In the genomic region with DNA sequence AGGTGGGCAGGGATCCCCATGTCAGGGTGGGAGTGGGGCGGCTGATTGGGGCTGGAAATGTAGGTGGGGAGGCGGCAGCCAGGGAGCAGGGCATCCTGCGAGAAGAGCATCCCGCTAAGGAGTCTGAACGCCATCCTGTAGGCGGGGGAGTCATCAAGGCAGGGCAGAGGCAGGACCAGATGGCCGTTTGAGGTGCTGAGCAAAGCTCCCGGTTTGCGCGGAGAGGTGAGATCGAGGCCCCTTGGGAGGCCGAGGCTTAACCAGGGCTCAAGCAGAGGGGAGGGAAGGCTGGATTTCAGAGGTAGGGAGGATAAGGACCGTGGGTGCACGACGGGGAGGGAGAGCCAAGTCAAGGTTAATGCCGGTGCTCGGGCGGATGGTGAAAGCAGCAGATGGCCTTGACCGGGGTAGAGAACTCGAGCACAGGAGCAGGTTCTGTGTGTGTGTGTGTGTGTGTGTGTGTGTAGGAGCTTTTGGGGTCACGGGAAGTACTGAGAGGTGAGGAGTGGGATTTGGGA, we compare ENCODE assay signal across 8 cellular contexts. TPM values are rescaled to one million over a fixed set of nuclear protein-coding genes. Genes with fewer than 3 reads are reported as not detected.
DNase-seq lines count a peak whose midpoint lies in the region; ATAC-seq, FAIRE-seq and TF ChIP-seq lines count a peak whose summit lies in the region.

No MANE protein-coding gene starts in this region.

- SMC1A ChIA-PET in GM12878 (lab: Charles Lee; ENCODE audit: uncharacterized antibody, unreplicated experiment) = interaction anchor here (1.0 to 1.3 kb wide), 3 partner anchors 10 to 132 kb away, joined by 3 to 4 read pairs (median 4); a partner anchor contains a TSS

- H3K9me3 Mint-ChIP-seq in CD4-positive, alpha-beta memory T cell = peaks cover 0 to 2% (median 0%) of the 10 kb centered on the region in 8 donors

- peak overlapping the region; percentile 93 for H3K9ac ChIP-seq in GM12878 (ENCODE audit: control insufficient read depth, insufficient read depth, low read length)
- H3K9ac ChIP-seq in kidney (ENCODE audit: low read length in 2 of 2) = peak overlapping the region; percentile 90 to 99

- no peaks in the 10 kb centered on the region for H3K27me3 ChIP-seq in CD4-positive, alpha-beta memory T cell (ENCODE audit: insufficient read depth, low read length)
- H3K27me3 ChIP-seq in GM12878 (replicated peaks in 1 of 2; ENCODE audit: control insufficient read depth in 2 of 2, insufficient read depth in 2 of 2, low read length in 1 of 2) (no peaks in the 10 kb centered on the region), stomach (no peaks in the 10 kb centered on the region)

- RAD21 ChIA-PET in GM12878 (lab: Charles Lee; ENCODE audit: unreplicated experiment) = interaction anchor here (0.6 to 1.8 kb wide), 7 partner anchors 10 to 164 kb away, joined by 3 to 5 read pairs (median 4); no protein-coding TSS in a partner anchor

- TF ChIP-seq RAD21 in GM12878 (IDR thresholded peaks at IDR 0.05; ENCODE audit: insufficient read depth, low read depth, low read length) = no peak

- H3K4me2 ChIP-seq in GM12878 (ENCODE audit: control insufficient read depth, insufficient read depth) = peak overlapping the region; percentile 99

- 3% methylated on average over 21 of the region's 21 CpGs for WGBS in GM12878 (ENCODE audit: insufficient coverage, insufficient replicate concordance, low lambda C conversion rate, missing lambda C conversion rate)
- WGBS in stomach, 5 donors = 6 to 16% (median 8%) methylated on average over 21 of the region's 21 CpGs

- H3K27me3 Mint-ChIP-seq in CD4-positive, alpha-beta memory T cell = no peaks in the 10 kb centered on the region

- H3K4me3 ChIP-seq in CD4-positive, alpha-beta memory T cell (ENCODE audit: low read length in 2 of 2) = peak overlapping the region; percentile 29 to 79
- H3K4me3 ChIP-seq in GM12878 = peak overlapping the region; percentile 96
- H3K4me3 ChIP-seq in kidney (ENCODE audit: low read length in 2 of 2) = peak overlapping the region; percentile 96 to 98
- peak overlapping the region; percentile 77 to 97 (median 94) for H3K4me3 ChIP-seq in stomach

- TF ChIP-seq CTCF in GM12878 (IDR thresholded peaks at IDR 0.05 in 2 of 3, conservative IDR thresholded peaks at IDR 0.05 in 1 of 3; ENCODE audit: control insufficient read depth in 2 of 3, extremely low read depth in 1 of 3, insufficient read depth in 1 of 3, low read depth in 3 of 3, low read length in 3 of 3) = no peak
- no peak for TF ChIP-seq CTCF in kidney (IDR thresholded peaks at IDR 0.05; ENCODE audit: borderline replicate concordance, extremely low read depth, insufficient read depth)
- no peak for TF ChIP-seq CTCF in stomach (IDR thresholded peaks at IDR 0.05)

- peak in 3 of 5 donors; percentile 40 to 50 (median 49) for DNase-seq in CD4-positive, alpha-beta memory T cell
- DNase-seq in NAMALWA (ENCODE audit: low spot score) = peak; percentile 77
- DNase-seq in GM12878 (ENCODE audit: low read depth, low spot score) = no peak
- peak; percentile 78 for DNase-seq in kidney
- DNase-seq in stomach = peak; percentile 28
- DNase-seq in RCC 7860 (ENCODE audit: low spot score) = no peak

- FAIRE-seq in GM12878 (lab: Jason Lieb, UNC) (no peak), kidney (lab: Jason Lieb, UNC) (no peak), RCC 7860 (lab: Jason Lieb, UNC) (no peak)

- peaks cover 15 to 34% (median 23%) of the 10 kb centered on the region in 4 donors for H3K4me1 Mint-ChIP-seq in CD4-positive, alpha-beta memory T cell

- no peak; the same call in 1 of the 2 replicates for TF ChIP-seq POLR2A in GM12878 (IDR thresholded peaks at IDR 0.05; ENCODE audit: low read depth, low read length)
- no peak for TF ChIP-seq POLR2A in stomach (IDR thresholded peaks at IDR 0.05)

- peaks cover 25% of the 10 kb centered on the region for H3K79me2 ChIP-seq in GM12878 (ENCODE audit: control insufficient read depth, insufficient read depth, low read length)

- H3K27ac Mint-ChIP-seq in CD4-positive, alpha-beta memory T cell = peak overlapping the region; percentile 94 to 99 (median 98)

- H3K9me3 ChIP-seq in CD4-positive, alpha-beta memory T cell (ENCODE audit: control insufficient read depth in 1 of 2, low read length in 2 of 2) = no peaks in the 10 kb centered on the region
- H3K9me3 ChIP-seq in GM12878 (replicated peaks; ENCODE audit: control insufficient read depth, insufficient read depth, low read length) = no peaks in the 10 kb centered on the region
- H3K9me3 ChIP-seq in kidney (ENCODE audit: control insufficient read depth in 1 of 2, low read length in 2 of 2) = no peaks in the 10 kb centered on the region
- H3K9me3 ChIP-seq in stomach = no peaks in the 10 kb centered on the region

- in situ Hi-C loops in GM12878 (cut with MboI) = loop anchor here (10.0 kb wide), 1 partner anchor 61 kb away; no protein-coding TSS in a partner anchor

- peak overlapping the region; percentile 61 for H3K27ac ChIP-seq in CD4-positive, alpha-beta memory T cell (ENCODE audit: low read depth, low read length)
- H3K27ac ChIP-seq in GM12878 (ENCODE audit: control insufficient read depth, insufficient read depth) = peak overlapping the region; percentile 92
- peak overlapping the region; percentile 89 to 97 for H3K27ac ChIP-seq in kidney (ENCODE audit: low read depth in 2 of 2, low read length in 2 of 2)
- H3K27ac ChIP-seq in stomach = peak overlapping the region; percentile 80 to 95 (median 95)

- BruUV-seq in GM12878 (replicated peaks; lab: Mats Ljungman, UMichigan) = no TSS peak

- ATAC-seq in GM19467 (IDR thresholded peaks at IDR 0.05; ENCODE audit: unreplicated experiment) = peak; percentile 11
- peak; percentile 48 for ATAC-seq in GM12878
- ATAC-seq in GM21360 (IDR thresholded peaks at IDR 0.05; ENCODE audit: unreplicated experiment) = no peak

- CTCF ChIA-PET in CD4-positive, alpha-beta memory T cell (lab: Charles Lee; ENCODE audit: partially characterized antibody) = interaction anchor here (0.9 to 2.1 kb wide), 3 partner anchors 10 to 163 kb away, joined by 4 to 11 read pairs (median 4); no protein-coding TSS in a partner anchor
- CTCF ChIA-PET in GM12878 (lab: Yijun Ruan, JAX) = interaction anchor here (1.3 to 5.8 kb wide), 2 partner anchors 12 to 132 kb away, joined by 4 to 35 read pairs; a partner anchor contains a TSS

- no peaks in the 10 kb centered on the region for H4K20me1 ChIP-seq in GM12878 (ENCODE audit: control insufficient read depth, insufficient read depth)

- H2AFZ ChIP-seq in GM12878 (ENCODE audit: control insufficient read depth, low read depth, low read length) = peak overlapping the region; percentile 92

- H3K4me1 ChIP-seq in CD4-positive, alpha-beta memory T cell (ENCODE audit: insufficient read depth, low read length) = peaks cover 14% of the 10 kb centered on the region
- H3K4me1 ChIP-seq in GM12878 (ENCODE audit: control insufficient read depth, insufficient read depth, low read length) (peaks cover 12% of the 10 kb centered on the region), kidney (ENCODE audit: control insufficient read depth in 1 of 2, insufficient read depth in 1 of 2, low read depth in 1 of 2, low read length in 2 of 2) (peaks cover 0 to 7% of the 10 kb centered on the region in 2 donors), stomach (peaks cover 9 to 27% (median 23%) of the 10 kb centered on the region in 4 donors)

- peaks cover 18 to 48% of the 10 kb centered on the region in 2 donors for H3K36me3 Mint-ChIP-seq in CD4-positive, alpha-beta memory T cell

- intact Hi-C loops in CD4-positive, alpha-beta memory T cell (cut with micrococcal nuclease) = loop anchor here (1.0 to 5.0 kb wide), 3 partner anchors 12 to 163 kb away; a partner anchor contains a TSS
- intact Hi-C loops in GM12878 (cut with micrococcal nuclease; ENCODE audit: unreplicated experiment) (loop anchor here (5.0 kb wide), 1 partner anchor 97 kb away; a partner anchor contains a TSS), kidney (cut with DNase I) (no loop called here), stomach (cut with DNase I; ENCODE audit: low total_unique reads) (no loop called here)

- H3K4me3 Mint-ChIP-seq in CD4-positive, alpha-beta memory T cell = peak overlapping the region; percentile 89 to 99 (median 97)

- no peak for TF ChIP-seq EP300 in GM12878 (IDR thresholded peaks at IDR 0.05; ENCODE audit: borderline replicate concordance in 1 of 2, control insufficient read depth in 1 of 2, low read depth in 2 of 2, low read length in 2 of 2)
- no peak for TF ChIP-seq EP300 in stomach (IDR thresholded peaks at IDR 0.05)

- peaks cover 14% of the 10 kb centered on the region for H3K36me3 ChIP-seq in CD4-positive, alpha-beta memory T cell (ENCODE audit: insufficient read depth, low read length)
- H3K36me3 ChIP-seq in GM12878 (ENCODE audit: control insufficient read depth in 2 of 2, insufficient read depth in 2 of 2, low read length in 1 of 2) = peaks cover 5 to 25% of the 10 kb centered on the region in 2 experiments
- H3K36me3 ChIP-seq in kidney (ENCODE audit: control insufficient read depth in 1 of 2, insufficient read depth in 2 of 2, low read length in 2 of 2) = peaks cover 8 to 12% of the 10 kb centered on the region in 2 donors
- peaks cover 28 to 56% (median 54%) of the 10 kb centered on the region in 4 donors for H3K36me3 ChIP-seq in stomach

- POLR2A ChIA-PET in CD4-positive, alpha-beta memory T cell (lab: Charles Lee; ENCODE audit: partially characterized antibody) = interaction anchor here (0.7 to 2.8 kb wide), 10 partner anchors 11 to 446 kb away, joined by 3 to 56 read pairs (median 5); a partner anchor contains a TSS
- POLR2A ChIA-PET in GM12878 (lab: Charles Lee) = interaction anchor here (1.0 to 1.5 kb wide), 2 partner anchors 10 to 45 kb away, joined by 3 to 5 read pairs; a partner anchor contains a TSS

RNA-seq across cellular contexts. Expression of a gene that starts 0.5 kb away (rescaled TPM):
- total RNA-seq in CD4-positive, alpha-beta memory T cell = 100 to 1,000 TPM; 134 to 142 TPM
- 100 to 1,000 TPM; 277 to 331 TPM for polyA plus RNA-seq in CD4-positive, alpha-beta memory T cell
- 45.7 and 48.3 TPM in 2 replicates for total RNA-seq in GM12878 (2013; cell fraction: nucleolus; rRNA removed)
- total RNA-seq in GM12878 (2014; rRNA removed) (583 and 663 TPM in 2 replicates), GM12878 (2014; rRNA removed; fragmentation: Illumina TruSeq; extraction: Trizol) (555 and 589 TPM in 2 replicates), GM12878 (2021) (781 and 785 TPM in 2 replicates), kidney (412 TPM), stomach (100 to 1,000 TPM; 127 to 311 (median 264) TPM)
- polyA plus RNA-seq in GM12878 (2011; ENCODE audit: low read depth) = 428 TPM
- polyA plus RNA-seq in GM12878 (2011; rRNA removed) (730 and 787 TPM in 2 replicates), GM12878 (2014; fragmentation: Illumina TruSeq; extraction: Trizol) (467 and 525 TPM in 2 replicates), GM12878 (2014; fragmentation: Nextera tagmentation; extraction: Ambion mirVana) (100 to 1,000 TPM; 497 to 881 TPM), GM12878 (2014; rRNA removed) (986 and 1,114 TPM in 2 replicates), GM12878 (2016; fragmentation: Nextera tagmentation; extraction: Ambion mirVana) (1,000 to 10,000 TPM; 1,003 to 1,030 TPM), kidney (ENCODE audit: insufficient read depth, low read depth, low replicate concordance) (736 TPM), stomach (100 to 1,000 TPM; 754 to 877 (median 797) TPM)
- polyA plus RNA-seq in GM12878 (2011; cell fraction: cytosol; rRNA removed) = 682 and 865 TPM in 2 replicates
- 390 and 398 TPM in 2 replicates for polyA plus RNA-seq in GM12878 (2011; cell fraction: nucleus; rRNA removed)
- polyA plus RNA-seq in GM12878 (2012) = 802 and 867 TPM in 2 replicates
- polyA minus RNA-seq in GM12878 (2011; rRNA and poly(A)+ RNA removed) = 208 and 213 TPM in 2 replicates
- 101 and 102 TPM in 2 replicates for polyA minus RNA-seq in GM12878 (2011; cell fraction: cytosol; rRNA and poly(A)+ RNA removed)
- 38.4 and 69.5 TPM in 2 replicates for polyA minus RNA-seq in GM12878 (2011; cell fraction: nucleus; rRNA and poly(A)+ RNA removed)

RNA-seq across cellular contexts. Expression of a gene that starts 12.4 kb away (rescaled TPM):
- 10 to 100 TPM; 10.0 to 12.2 TPM for total RNA-seq in CD4-positive, alpha-beta memory T cell
- 10 to 100 TPM; 62.5 to 67.2 TPM for polyA plus RNA-seq in CD4-positive, alpha-beta memory T cell
- total RNA-seq in GM12878 (2013; cell fraction: nucleolus; rRNA removed) = 56.6 and 57.2 TPM in 2 replicates
- 273 and 276 TPM in 2 replicates for total RNA-seq in GM12878 (2014; rRNA removed)
- total RNA-seq in GM12878 (2014; rRNA removed; fragmentation: Illumina TruSeq; extraction: Trizol) = 297 and 328 TPM in 2 replicates
- 327 and 332 TPM in 2 replicates for total RNA-seq in GM12878 (2021)
- 184 TPM for polyA plus RNA-seq in GM12878 (2011; ENCODE audit: low read depth)
- 389 and 480 TPM in 2 replicates for polyA plus RNA-seq in GM12878 (2011; rRNA removed)
- polyA plus RNA-seq in GM12878 (2011; cell fraction: cytosol; rRNA removed) = 421 and 465 TPM in 2 replicates
- 184 and 204 TPM in 2 replicates for polyA plus RNA-seq in GM12878 (2011; cell fraction: nucleus; rRNA removed)
- 151 and 179 TPM in 2 replicates for polyA plus RNA-seq in GM12878 (2012)
- polyA plus RNA-seq in GM12878 (2014; fragmentation: Illumina TruSeq; extraction: Trizol) = 344 and 430 TPM in 2 replicates
- polyA plus RNA-seq in GM12878 (2014; fragmentation: Nextera tagmentation; extraction: Ambion mirVana) = 1,000 to 10,000 TPM; 1,138 to 1,362 TPM
- polyA plus RNA-seq in GM12878 (2014; rRNA removed) = 392 and 402 TPM in 2 replicates
- 100 to 1,000 TPM; 731 to 794 TPM for polyA plus RNA-seq in GM12878 (2016; fragmentation: Nextera tagmentation; extraction: Ambion mirVana)
- polyA minus RNA-seq in GM12878 (2011; rRNA and poly(A)+ RNA removed) = 104 and 144 TPM in 2 replicates
- 22.6 and 28.2 TPM in 2 replicates for polyA minus RNA-seq in GM12878 (2011; cell fraction: cytosol; rRNA and poly(A)+ RNA removed)
- 19.2 and 30.7 TPM in 2 replicates for polyA minus RNA-seq in GM12878 (2011; cell fraction: nucleus; rRNA and poly(A)+ RNA removed)
- total RNA-seq in kidney = 55.9 TPM
- 112 TPM for polyA plus RNA-seq in kidney (ENCODE audit: insufficient read depth, low read depth, low replicate concordance)
- total RNA-seq in stomach = 10 to 100 TPM in 2 of 5 donors, 1 to 10 TPM in 2, not detected in 1; 2.2 to 44.1 (median 18.0) TPM
- polyA plus RNA-seq in stomach = 100 to 1,000 TPM in 2 of 3 donors, 10 to 100 TPM in 1; 52.4 to 135 (median 126) TPM

RNA-seq across cellular contexts. Expression of a gene that starts 45.1 kb away (rescaled TPM):
- 10 to 100 TPM; 62.0 to 62.3 TPM for total RNA-seq in CD4-positive, alpha-beta memory T cell
- polyA plus RNA-seq in CD4-positive, alpha-beta memory T cell = 10 to 100 TPM in 1 of 2 donors, 1 to 10 TPM in 1; 3.2 to 10.0 TPM
- total RNA-seq in GM12878 (2013; cell fraction: nucleolus; rRNA removed) = 315 and 330 TPM in 2 replicates
- total RNA-seq in GM12878 (2014; rRNA removed) (27.6 and 31.7 TPM in 2 replicates), GM12878 (2014; rRNA removed; fragmentation: Illumina TruSeq; extraction: Trizol) (42.0 and 44.9 TPM in 2 replicates), GM12878 (2021) (33.2 and 35.0 TPM in 2 replicates), kidney (93.3 TPM), stomach (100 to 1,000 TPM in 2 of 5 donors, 10 to 100 TPM in 3; 52.7 to 209 (median 63.1) TPM)
- polyA plus RNA-seq in GM12878 (2011; ENCODE audit: low read depth) = 17.5 TPM
- polyA plus RNA-seq in GM12878 (2011; rRNA removed) (40.9 and 57.0 TPM in 2 replicates), GM12878 (2014; fragmentation: Illumina TruSeq; extraction: Trizol) (34.6 and 41.4 TPM in 2 replicates), GM12878 (2014; fragmentation: Nextera tagmentation; extraction: Ambion mirVana) (1 to 10 TPM; 6.6 to 6.8 TPM), GM12878 (2014; rRNA removed) (20.3 and 22.2 TPM in 2 replicates), GM12878 (2016; fragmentation: Nextera tagmentation; extraction: Ambion mirVana) (10 to 100 TPM; 12.4 to 13.3 TPM), kidney (ENCODE audit: insufficient read depth, low read depth, low replicate concordance) (15.4 TPM), stomach (10 to 100 TPM; 10.2 to 13.6 (median 11.9) TPM)
- polyA plus RNA-seq in GM12878 (2011; cell fraction: cytosol; rRNA removed) = 18.8 and 22.0 TPM in 2 replicates
- polyA plus RNA-seq in GM12878 (2011; cell fraction: nucleus; rRNA removed) = 48.8 and 74.9 TPM in 2 replicates
- polyA plus RNA-seq in GM12878 (2012) = 26.3 and 31.1 TPM in 2 replicates
- polyA minus RNA-seq in GM12878 (2011; rRNA and poly(A)+ RNA removed) = 94.6 and 136 TPM in 2 replicates
- 28.5 and 34.7 TPM in 2 replicates for polyA minus RNA-seq in GM12878 (2011; cell fraction: cytosol; rRNA and poly(A)+ RNA removed)
- polyA minus RNA-seq in GM12878 (2011; cell fraction: nucleus; rRNA and poly(A)+ RNA removed) = 57.9 and 70.4 TPM in 2 replicates

Comparison
In these comparisons a context has a peak if more than half of its experiments do, and no peak if none do; other contexts are left out.
1. DNase-seq: peak in CD4-positive, alpha-beta memory T cell (3 of 5), NAMALWA (single experiment), kidney (single experiment) and stomach (single experiment); none in GM12878 (single experiment) and RCC 7860 (single experiment).
2. intact Hi-C loops: an anchor here in CD4-positive, alpha-beta memory T cell (1.0 to 5.0 kb wide) and GM12878 (5.0 kb wide); none called in kidney and stomach.
3. Peak in every context shown above with its lines, with median percentiles within 50 percentile points of each other: H3K27ac ChIP-seq and H3K4me3 ChIP-seq.